Comparison of ENCODE assay signal across 1 cellular context in the genomic region with DNA sequence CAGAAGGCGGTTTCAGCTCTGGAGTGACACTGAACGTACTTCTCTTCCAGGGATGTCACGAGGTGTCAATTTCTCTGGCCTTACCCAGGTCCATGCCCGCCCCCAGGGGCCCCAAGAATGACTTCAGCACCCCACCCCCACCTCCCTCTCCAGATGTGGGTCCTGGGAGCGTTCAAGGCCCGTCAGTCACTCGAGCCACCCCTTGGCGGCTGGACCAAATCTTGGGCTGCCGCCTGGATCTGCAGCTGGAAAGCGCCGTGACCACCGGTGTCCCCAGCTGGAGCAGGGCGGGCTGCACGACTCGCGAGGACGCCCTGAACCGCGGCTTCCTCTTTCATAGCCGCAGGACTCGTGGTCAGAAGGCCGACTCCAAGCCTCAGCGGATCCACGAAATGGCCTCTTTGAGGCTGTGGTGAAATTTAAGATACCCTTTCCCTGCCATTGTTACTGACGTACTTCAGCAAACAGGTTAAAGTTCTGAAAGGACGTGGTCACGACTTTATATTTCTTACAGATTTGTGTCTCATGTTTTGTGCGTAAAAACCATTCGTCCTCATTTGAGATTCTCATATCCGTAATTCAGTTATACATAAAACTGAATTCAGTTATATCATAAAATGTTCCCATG.
TF ChIP-seq lines count a peak whose summit lies in the region.

No MANE protein-coding gene starts in this region.

TF ChIP-seq in HepG2, 621 proteins besides CTCF, POLR2A, EP300 and RAD21 (continued from another document and continues in another):
- TF ChIP-seq, protein P1, sequence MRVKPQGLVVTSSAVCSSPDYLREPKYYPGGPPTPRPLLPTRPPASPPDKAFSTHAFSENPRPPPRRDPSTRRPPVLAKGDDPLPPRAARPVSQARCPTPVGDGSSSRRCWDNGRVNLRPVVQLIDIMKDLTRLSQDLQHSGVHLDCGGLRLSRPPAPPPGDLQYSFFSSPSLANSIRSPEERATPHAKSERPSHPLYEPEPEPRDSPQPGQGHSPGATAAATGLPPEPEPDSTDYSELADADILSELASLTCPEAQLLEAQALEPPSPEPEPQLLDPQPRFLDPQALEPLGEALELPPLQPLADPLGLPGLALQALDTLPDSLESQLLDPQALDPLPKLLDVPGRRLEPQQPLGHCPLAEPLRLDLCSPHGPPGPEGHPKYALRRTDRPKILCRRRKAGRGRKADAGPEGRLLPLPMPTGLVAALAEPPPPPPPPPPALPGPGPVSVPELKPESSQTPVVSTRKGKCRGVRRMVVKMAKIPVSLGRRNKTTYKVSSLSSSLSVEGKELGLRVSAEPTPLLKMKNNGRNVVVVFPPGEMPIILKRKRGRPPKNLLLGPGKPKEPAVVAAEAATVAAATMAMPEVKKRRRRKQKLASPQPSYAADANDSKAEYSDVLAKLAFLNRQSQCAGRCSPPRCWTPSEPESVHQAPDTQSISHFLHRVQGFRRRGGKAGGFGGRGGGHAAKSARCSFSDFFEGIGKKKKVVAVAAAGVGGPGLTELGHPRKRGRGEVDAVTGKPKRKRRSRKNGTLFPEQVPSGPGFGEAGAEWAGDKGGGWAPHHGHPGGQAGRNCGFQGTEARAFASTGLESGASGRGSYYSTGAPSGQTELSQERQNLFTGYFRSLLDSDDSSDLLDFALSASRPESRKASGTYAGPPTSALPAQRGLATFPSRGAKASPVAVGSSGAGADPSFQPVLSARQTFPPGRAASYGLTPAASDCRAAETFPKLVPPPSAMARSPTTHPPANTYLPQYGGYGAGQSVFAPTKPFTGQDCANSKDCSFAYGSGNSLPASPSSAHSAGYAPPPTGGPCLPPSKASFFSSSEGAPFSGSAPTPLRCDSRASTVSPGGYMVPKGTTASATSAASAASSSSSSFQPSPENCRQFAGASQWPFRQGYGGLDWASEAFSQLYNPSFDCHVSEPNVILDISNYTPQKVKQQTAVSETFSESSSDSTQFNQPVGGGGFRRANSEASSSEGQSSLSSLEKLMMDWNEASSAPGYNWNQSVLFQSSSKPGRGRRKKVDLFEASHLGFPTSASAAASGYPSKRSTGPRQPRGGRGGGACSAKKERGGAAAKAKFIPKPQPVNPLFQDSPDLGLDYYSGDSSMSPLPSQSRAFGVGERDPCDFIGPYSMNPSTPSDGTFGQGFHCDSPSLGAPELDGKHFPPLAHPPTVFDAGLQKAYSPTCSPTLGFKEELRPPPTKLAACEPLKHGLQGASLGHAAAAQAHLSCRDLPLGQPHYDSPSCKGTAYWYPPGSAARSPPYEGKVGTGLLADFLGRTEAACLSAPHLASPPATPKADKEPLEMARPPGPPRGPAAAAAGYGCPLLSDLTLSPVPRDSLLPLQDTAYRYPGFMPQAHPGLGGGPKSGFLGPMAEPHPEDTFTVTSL (CRISPR knock-in tag; IDR thresholded peaks at IDR 0.05; ENCODE audit: borderline replicate concordance), result no peak
- TF ChIP-seq, protein P2, sequence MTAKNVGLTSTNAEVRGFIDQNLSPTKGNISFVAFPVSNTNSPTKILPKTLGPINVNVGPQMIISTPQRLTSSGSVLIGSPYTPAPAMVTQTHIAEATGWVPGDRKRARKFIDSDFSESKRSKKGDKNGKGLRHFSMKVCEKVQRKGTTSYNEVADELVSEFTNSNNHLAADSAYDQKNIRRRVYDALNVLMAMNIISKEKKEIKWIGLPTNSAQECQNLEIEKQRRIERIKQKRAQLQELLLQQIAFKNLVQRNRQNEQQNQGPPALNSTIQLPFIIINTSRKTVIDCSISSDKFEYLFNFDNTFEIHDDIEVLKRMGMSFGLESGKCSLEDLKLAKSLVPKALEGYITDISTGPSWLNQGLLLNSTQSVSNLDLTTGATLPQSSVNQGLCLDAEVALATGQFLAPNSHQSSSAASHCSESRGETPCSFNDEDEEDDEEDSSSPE (CRISPR knock-in tag; IDR thresholded peaks at IDR 0.05), result peak; percentile 45; the same call in 1 of the 2 replicates
- TF ChIP-seq, protein P3, sequence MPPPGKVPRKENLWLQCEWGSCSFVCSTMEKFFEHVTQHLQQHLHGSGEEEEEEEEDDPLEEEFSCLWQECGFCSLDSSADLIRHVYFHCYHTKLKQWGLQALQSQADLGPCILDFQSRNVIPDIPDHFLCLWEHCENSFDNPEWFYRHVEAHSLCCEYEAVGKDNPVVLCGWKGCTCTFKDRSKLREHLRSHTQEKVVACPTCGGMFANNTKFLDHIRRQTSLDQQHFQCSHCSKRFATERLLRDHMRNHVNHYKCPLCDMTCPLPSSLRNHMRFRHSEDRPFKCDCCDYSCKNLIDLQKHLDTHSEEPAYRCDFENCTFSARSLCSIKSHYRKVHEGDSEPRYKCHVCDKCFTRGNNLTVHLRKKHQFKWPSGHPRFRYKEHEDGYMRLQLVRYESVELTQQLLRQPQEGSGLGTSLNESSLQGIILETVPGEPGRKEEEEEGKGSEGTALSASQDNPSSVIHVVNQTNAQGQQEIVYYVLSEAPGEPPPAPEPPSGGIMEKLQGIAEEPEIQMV (CRISPR knock-in tag; IDR thresholded peaks at IDR 0.05; ENCODE audit: low read depth), result no peak; the same call in 1 of the 2 replicates
- TF ChIP-seq, protein P4, sequence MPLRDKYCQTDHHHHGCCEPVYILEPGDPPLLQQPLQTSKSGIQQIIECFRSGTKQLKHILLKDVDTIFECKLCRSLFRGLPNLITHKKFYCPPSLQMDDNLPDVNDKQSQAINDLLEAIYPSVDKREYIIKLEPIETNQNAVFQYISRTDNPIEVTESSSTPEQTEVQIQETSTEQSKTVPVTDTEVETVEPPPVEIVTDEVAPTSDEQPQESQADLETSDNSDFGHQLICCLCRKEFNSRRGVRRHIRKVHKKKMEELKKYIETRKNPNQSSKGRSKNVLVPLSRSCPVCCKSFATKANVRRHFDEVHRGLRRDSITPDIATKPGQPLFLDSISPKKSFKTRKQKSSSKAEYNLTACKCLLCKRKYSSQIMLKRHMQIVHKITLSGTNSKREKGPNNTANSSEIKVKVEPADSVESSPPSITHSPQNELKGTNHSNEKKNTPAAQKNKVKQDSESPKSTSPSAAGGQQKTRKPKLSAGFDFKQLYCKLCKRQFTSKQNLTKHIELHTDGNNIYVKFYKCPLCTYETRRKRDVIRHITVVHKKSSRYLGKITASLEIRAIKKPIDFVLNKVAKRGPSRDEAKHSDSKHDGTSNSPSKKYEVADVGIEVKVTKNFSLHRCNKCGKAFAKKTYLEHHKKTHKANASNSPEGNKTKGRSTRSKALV (CRISPR knock-in tag; IDR thresholded peaks at IDR 0.05), result no peak; the same call in 1 of the 2 replicates
- no peak for TF ChIP-seq ZNF773 (CRISPR knock-in tag; IDR thresholded peaks at IDR 0.05; ENCODE audit: borderline replicate concordance)
- TF ChIP-seq ZNF570 (CRISPR knock-in tag; IDR thresholded peaks at IDR 0.05; ENCODE audit: borderline replicate concordance), result no peak
- peak; percentile 46; the same call in 1 of the 2 replicates for TF ChIP-seq ZNF790 (CRISPR knock-in tag; IDR thresholded peaks at IDR 0.05; ENCODE audit: borderline replicate concordance)
- TF ChIP-seq TEAD3 (CRISPR knock-in tag; optimal IDR thresholded peaks at IDR 0.05; ENCODE audit: borderline replicate concordance), result peak; percentile 34
- no peak; the same call in 1 of the 2 replicates for TF ChIP-seq ARNT2 (CRISPR knock-in tag; IDR thresholded peaks at IDR 0.05; ENCODE audit: low read depth)
- TF ChIP-seq ZFY (CRISPR knock-in tag; IDR thresholded peaks at IDR 0.05), result no peak
- TF ChIP-seq GTF2F1 (IDR thresholded peaks at IDR 0.05; ENCODE audit: low read length), result no peak
- TF ChIP-seq ZSCAN30 (CRISPR knock-in tag; IDR thresholded peaks at IDR 0.05), result no peak
- TF ChIP-seq NFKB2 (CRISPR knock-in tag; IDR thresholded peaks at IDR 0.05; ENCODE audit: borderline replicate concordance), result no peak
- TF ChIP-seq ZNF207 (IDR thresholded peaks at IDR 0.05; ENCODE audit: borderline replicate concordance), result no peak
- TF ChIP-seq ZNF615 (CRISPR knock-in tag; IDR thresholded peaks at IDR 0.05; ENCODE audit: borderline replicate concordance), result peak; percentile 86; the same call in 1 of the 2 replicates
- no peak for TF ChIP-seq HHEX (CRISPR knock-in tag; IDR thresholded peaks at IDR 0.05)
- no peak for TF ChIP-seq NFE2 (CRISPR knock-in tag; IDR thresholded peaks at IDR 0.05)
- TF ChIP-seq ZNF724P (CRISPR knock-in tag; IDR thresholded peaks at IDR 0.05; ENCODE audit: borderline replicate concordance), result 0 out of 2 replicates have a peak, but pooled peaks have one; percentile 17
- TF ChIP-seq ZNF10 (CRISPR knock-in tag; IDR thresholded peaks at IDR 0.05; ENCODE audit: borderline replicate concordance, low read depth), result no peak; the same call in 1 of the 2 replicates
- TF ChIP-seq, protein P5, sequence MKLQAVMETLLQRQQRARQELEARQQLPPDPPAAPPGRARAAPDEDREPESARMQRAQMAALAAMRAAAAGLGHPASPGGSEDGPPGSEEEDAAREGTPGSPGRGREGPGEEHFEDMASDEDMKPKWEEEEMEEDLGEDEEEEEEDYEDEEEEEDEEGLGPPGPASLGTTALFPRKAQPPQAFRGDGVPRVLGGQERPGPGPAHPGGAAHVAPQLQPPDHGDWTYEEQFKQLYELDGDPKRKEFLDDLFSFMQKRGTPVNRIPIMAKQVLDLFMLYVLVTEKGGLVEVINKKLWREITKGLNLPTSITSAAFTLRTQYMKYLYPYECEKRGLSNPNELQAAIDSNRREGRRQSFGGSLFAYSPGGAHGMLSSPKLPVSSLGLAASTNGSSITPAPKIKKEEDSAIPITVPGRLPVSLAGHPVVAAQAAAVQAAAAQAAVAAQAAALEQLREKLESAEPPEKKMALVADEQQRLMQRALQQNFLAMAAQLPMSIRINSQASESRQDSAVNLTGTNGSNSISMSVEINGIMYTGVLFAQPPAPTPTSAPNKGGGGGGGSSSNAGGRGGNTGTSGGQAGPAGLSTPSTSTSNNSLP (IDR thresholded peaks at IDR 0.05; ENCODE audit: low read depth, low read length), result no peak
- TF ChIP-seq ZBTB20 (CRISPR knock-in tag; IDR thresholded peaks at IDR 0.05; ENCODE audit: borderline replicate concordance, low read depth), result peak; percentile 78; the same call in 1 of the 2 replicates
- TF ChIP-seq ZNF484 (CRISPR knock-in tag; IDR thresholded peaks at IDR 0.05; ENCODE audit: borderline replicate concordance, low read depth), result no peak
- TF ChIP-seq FIP1L1 (IDR thresholded peaks at IDR 0.05; ENCODE audit: borderline replicate concordance, insufficient read depth, low read depth, low read length), result no peak
- TF ChIP-seq PAF1 (CRISPR knock-in tag; IDR thresholded peaks at IDR 0.05), result peak; percentile 55; the same call in 1 of the 2 replicates
- no peak for TF ChIP-seq PPARG (CRISPR knock-in tag; conservative IDR thresholded peaks at IDR 0.05)
- TF ChIP-seq JUN (CRISPR knock-in tag; IDR thresholded peaks at IDR 0.05), result 0 out of 2 replicates have a peak, but pooled peaks have one; percentile 14
- TF ChIP-seq ZNF549 (CRISPR knock-in tag; IDR thresholded peaks at IDR 0.05), result 0 out of 2 replicates have a peak, but pooled peaks have one; percentile 14
- TF ChIP-seq, protein P6, sequence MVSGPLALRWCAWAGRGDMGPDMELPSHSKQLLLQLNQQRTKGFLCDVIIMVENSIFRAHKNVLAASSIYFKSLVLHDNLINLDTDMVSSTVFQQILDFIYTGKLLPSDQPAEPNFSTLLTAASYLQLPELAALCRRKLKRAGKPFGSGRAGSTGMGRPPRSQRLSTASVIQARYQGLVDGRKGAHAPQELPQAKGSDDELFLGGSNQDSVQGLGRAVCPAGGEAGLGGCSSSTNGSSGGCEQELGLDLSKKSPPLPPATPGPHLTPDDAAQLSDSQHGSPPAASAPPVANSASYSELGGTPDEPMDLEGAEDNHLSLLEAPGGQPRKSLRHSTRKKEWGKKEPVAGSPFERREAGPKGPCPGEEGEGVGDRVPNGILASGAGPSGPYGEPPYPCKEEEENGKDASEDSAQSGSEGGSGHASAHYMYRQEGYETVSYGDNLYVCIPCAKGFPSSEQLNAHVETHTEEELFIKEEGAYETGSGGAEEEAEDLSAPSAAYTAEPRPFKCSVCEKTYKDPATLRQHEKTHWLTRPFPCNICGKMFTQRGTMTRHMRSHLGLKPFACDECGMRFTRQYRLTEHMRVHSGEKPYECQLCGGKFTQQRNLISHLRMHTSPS (CRISPR knock-in tag; IDR thresholded peaks at IDR 0.05; ENCODE audit: low read depth), result no peak
- peak; percentile 31; the same call in 1 of the 2 replicates for TF ChIP-seq ZNF3 (CRISPR knock-in tag; IDR thresholded peaks at IDR 0.05)
- no peak for TF ChIP-seq ZNF432 (CRISPR knock-in tag; IDR thresholded peaks at IDR 0.05; ENCODE audit: borderline replicate concordance)
